13 cellular contexts compared by ENCODE assay signal in the genomic region with DNA sequence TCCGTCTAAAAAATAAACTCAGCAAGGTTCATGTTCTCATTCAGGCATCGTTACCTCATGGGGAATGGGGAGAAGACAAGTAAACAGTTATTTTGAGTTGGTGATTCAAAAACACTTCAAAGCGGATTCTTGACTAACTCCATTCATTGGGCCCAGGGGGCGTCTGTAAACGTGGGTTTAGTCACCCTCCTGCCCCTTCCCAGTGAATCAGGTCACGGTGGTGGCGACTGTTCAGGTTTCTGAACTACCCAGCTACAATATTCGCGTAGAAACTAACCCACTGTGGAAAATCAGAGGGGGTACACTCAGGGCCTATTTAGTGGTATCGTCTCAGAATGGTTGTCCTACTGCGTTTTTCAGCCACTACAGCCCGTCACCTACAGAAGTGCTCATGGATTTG. TPM values are rescaled to one million over a fixed set of nuclear protein-coding genes. Genes with fewer than 3 reads are reported as not detected.
DNase-seq lines count a peak whose midpoint lies in the region; ATAC-seq and TF ChIP-seq lines count a peak whose summit lies in the region.
"Had no signal": no experiment of that assay in that cellular context is flagged by ENCODE, and none has a peak within 500 bp of the region (broad histone marks: within the 10 kb centered on the region; RNA-seq: fewer than 3 reads in every experiment).

No MANE protein-coding gene starts in this region.

- H3K27me3 Mint-ChIP-seq in activated naive CD8-positive, alpha-beta T cell treated with anti-CD3 and anti-CD28 coated beads, Interleukin-2, amount 50 U/mL, for 24 hours: peaks cover 58% of the 10 kb centered on the region
- H3K27me3 Mint-ChIP-seq in memory B cell: peaks cover 30% of the 10 kb centered on the region

- H3K36me3 Mint-ChIP-seq in activated naive CD8-positive, alpha-beta T cell treated with anti-CD3 and anti-CD28 coated beads, Interleukin-2, amount 50 U/mL, for 24 hours (ENCODE audit: low read depth): peaks cover 7% of the 10 kb centered on the region
- no peaks in the 10 kb centered on the region for H3K36me3 Mint-ChIP-seq in memory B cell

- no peak for ATAC-seq in activated naive CD8-positive, alpha-beta T cell treated with anti-CD3 and anti-CD28 coated beads, Interleukin-2, amount 50 U/mL, for 24 hours
- no peak for ATAC-seq in memory B cell (ENCODE audit: low read depth)
- no peak for ATAC-seq in thoracic aorta (ENCODE audit: insufficient number of reproducible peaks, low FRiP score, low read depth)
- ATAC-seq in HG03039 (IDR thresholded peaks at IDR 0.05; ENCODE audit: unreplicated experiment): no peak
- no peak for ATAC-seq in GM21390 (IDR thresholded peaks at IDR 0.05; ENCODE audit: unreplicated experiment)

- H3K27me3 ChIP-seq in cardiac muscle cell: peaks cover 75% of the 10 kb centered on the region
- H3K27me3 ChIP-seq in thoracic aorta (replicated peaks; ENCODE audit: insufficient read depth): no peaks in the 10 kb centered on the region

- H3K4me3 Mint-ChIP-seq in activated naive CD8-positive, alpha-beta T cell treated with anti-CD3 and anti-CD28 coated beads, Interleukin-2, amount 50 U/mL, for 24 hours: peak overlapping the region; percentile 21
- H3K4me3 Mint-ChIP-seq in memory B cell: no peak overlapping the region

- no peak overlapping the region for H3K27ac ChIP-seq in cardiac muscle cell
- H3K27ac ChIP-seq in thoracic aorta: no peak overlapping the region

- no peak for DNase-seq in cardiac muscle cell (ENCODE audit: low read depth in 1 of 2, low spot score in 1 of 2)
- DNase-seq in cardiac septum (ENCODE audit: low spot score): no peak
- DNase-seq in activated naive CD8-positive, alpha-beta T cell treated with anti-CD3 and anti-CD28 coated beads, Interleukin-2, amount 50 U/mL, for 24 hours: no peak
- no peak for DNase-seq in memory B cell (ENCODE audit: low spot score in 2 of 2)
- no peak for DNase-seq in thoracic aorta (ENCODE audit: low spot score)
- no peak for DNase-seq in epidermal melanocyte (ENCODE audit: insufficient read length, low spot score)
- DNase-seq: effector CD4-positive, alpha-beta T cell; NCI-H1436 treated with DMSO at 0.1 percent for 48 hours had no signal

- no peak overlapping the region for H3K27ac Mint-ChIP-seq in activated naive CD8-positive, alpha-beta T cell treated with anti-CD3 and anti-CD28 coated beads, Interleukin-2, amount 50 U/mL, for 24 hours
- peak overlapping the region; percentile 75 for H3K27ac Mint-ChIP-seq in memory B cell
- H3K27ac Mint-ChIP-seq: activated T-helper 2 cell treated with anti-CD3 and anti-CD28 coated beads, Interferon-gamma antibody, Interleukin-2, Interleukin-4, amounts not matched to agents 10 μg/mL and 5 μg/mL and 100 μg/mL, durations not matched to agents 14 hours and 24 hours and 36 hours had no signal

- TF ChIP-seq CTCF in cardiac muscle cell (IDR thresholded peaks at IDR 0.05; ENCODE audit: low read depth, low read length) (no peak), thoracic aorta (IDR thresholded peaks at IDR 0.05) (no peak)

- H3K4me1 Mint-ChIP-seq in activated naive CD8-positive, alpha-beta T cell treated with anti-CD3 and anti-CD28 coated beads, Interleukin-2, amount 50 U/mL, for 24 hours: peaks cover 72% of the 10 kb centered on the region
- peaks cover 41% of the 10 kb centered on the region for H3K4me1 Mint-ChIP-seq in memory B cell

- H3K36me3 ChIP-seq in cardiac muscle cell: no peaks in the 10 kb centered on the region
- H3K36me3 ChIP-seq in thoracic aorta: no peaks in the 10 kb centered on the region

- H3K9me3 ChIP-seq in cardiac muscle cell (ENCODE audit: low read depth) (no peaks in the 10 kb centered on the region), thoracic aorta (no peaks in the 10 kb centered on the region)

- intact Hi-C loops in cardiac septum (cut with DNase I): no loop called here

- H3K4me3 ChIP-seq in cardiac muscle cell: peak overlapping the region; percentile 31
- H3K4me3 ChIP-seq in thoracic aorta: peak overlapping the region; percentile 67

- H3K9me3 Mint-ChIP-seq in activated naive CD8-positive, alpha-beta T cell treated with anti-CD3 and anti-CD28 coated beads, Interleukin-2, amount 50 U/mL, for 24 hours: no peaks in the 10 kb centered on the region
- peaks cover 3% of the 10 kb centered on the region for H3K9me3 Mint-ChIP-seq in memory B cell
- H3K9me3 Mint-ChIP-seq: activated T-helper 2 cell treated with anti-CD3 and anti-CD28 coated beads, Interferon-gamma antibody, Interleukin-2, Interleukin-4, amounts not matched to agents 10 μg/mL and 5 μg/mL and 100 μg/mL, durations not matched to agents 14 hours and 24 hours and 36 hours had no signal

- no peaks in the 10 kb centered on the region for H3K4me1 ChIP-seq in cardiac muscle cell (ENCODE audit: low read depth)
- H3K4me1 ChIP-seq in thoracic aorta (ENCODE audit: control insufficient read depth in 1 of 2, low read depth in 2 of 2): peaks cover 10 to 24% of the 10 kb centered on the region in 2 donors

RNA-seq across cellular contexts. Expression of gene OR6S1, which starts 15.2 kb away (rescaled TPM):
- total RNA-seq in cardiac muscle cell: not detected in 2 replicates
- not detected in 2 replicates for polyA plus RNA-seq in cardiac muscle cell
- total RNA-seq in cardiac septum: not detected
- total RNA-seq in thoracic aorta: not detected
- total RNA-seq: activated T-helper 2 cell treated with anti-CD3 and anti-CD28 coated beads, Interferon-gamma antibody, Interleukin-2, Interleukin-4, amounts not matched to agents 10 μg/mL and 5 μg/mL and 100 μg/mL, durations not matched to agents 14 hours and 24 hours and 36 hours; urinary bladder had no signal
- polyA plus RNA-seq: CD14-positive monocyte, urinary bladder had no signal

RNA-seq across cellular contexts. Expression of gene RNASE12, which starts 35.1 kb away (rescaled TPM):
- total RNA-seq in cardiac muscle cell (not detected in 2 replicates), cardiac septum (not detected), thoracic aorta (not detected)
- polyA plus RNA-seq in cardiac muscle cell: not detected in 2 replicates
- total RNA-seq: activated T-helper 2 cell treated with anti-CD3 and anti-CD28 coated beads, Interferon-gamma antibody, Interleukin-2, Interleukin-4, amounts not matched to agents 10 μg/mL and 5 μg/mL and 100 μg/mL, durations not matched to agents 14 hours and 24 hours and 36 hours; urinary bladder had no signal
- polyA plus RNA-seq: CD14-positive monocyte, urinary bladder had no signal

RNA-seq across cellular contexts. Expression of gene RNASE11, which starts 38.5 kb away (rescaled TPM):
- total RNA-seq in cardiac muscle cell (not detected in 2 replicates), cardiac septum (not detected), thoracic aorta (not detected)
- polyA plus RNA-seq in cardiac muscle cell: not detected in 2 replicates
- total RNA-seq: activated T-helper 2 cell treated with anti-CD3 and anti-CD28 coated beads, Interferon-gamma antibody, Interleukin-2, Interleukin-4, amounts not matched to agents 10 μg/mL and 5 μg/mL and 100 μg/mL, durations not matched to agents 14 hours and 24 hours and 36 hours; urinary bladder had no signal
- polyA plus RNA-seq: CD14-positive monocyte, urinary bladder had no signal

RNA-seq across cellular contexts. Expression of gene RNASE4, which starts 58.1 kb away (rescaled TPM):
- total RNA-seq in cardiac muscle cell: 9.1 and 9.6 TPM in 2 replicates
- 7.2 and 12.4 TPM in 2 replicates for polyA plus RNA-seq in cardiac muscle cell
- total RNA-seq in cardiac septum: 5.6 TPM
- total RNA-seq in thoracic aorta: 10 to 100 TPM; 45.6 to 66.4 TPM
